Comparison of ENCODE assay signal across 28 cellular contexts in genomic region chr4:179467890-179468289, GRCh38.
"Had no signal": no experiment of that assay in that cellular context is flagged by ENCODE, and none has a peak within 500 bp of the region (broad histone marks: within the 10 kb centered on the region; RNA-seq: fewer than 3 reads in every experiment).

No MANE protein-coding gene starts in this region.

- H3K27ac ChIP-seq: coronary artery, esophagus squamous epithelium, heart right ventricle, neutrophil, pancreas, right lobe of liver, suprapubic skin, transverse colon, upper lobe of right lung, uterus had no signal

- H3K9me3 ChIP-seq: esophagus squamous epithelium, neutrophil, pancreas, right lobe of liver, suprapubic skin, transverse colon, upper lobe of right lung, uterus had no signal

- H3K4me2 ChIP-seq: smooth muscle cell had no signal

- DNase-seq: dermis blood vessel endothelial cell; effector memory CD4-positive, alpha-beta T cell; erythroblast; esophagus squamous epithelium; foreskin melanocyte; glutamatergic neuron; heart right ventricle; hippocampal formation; kidney glomerular epithelial cell; mesenchymal stem cell; naive thymus-derived CD4-positive, alpha-beta T cell; pancreas; right lobe of liver; stimulated activated CD4-positive, alpha-beta T cell treated with anti-CD3 and anti-CD28 coated beads, Interleukin-12 subunit alpha, Interleukin-12 subunit beta, amount 100 ng/mL, for 4 hours; stimulated activated CD4-positive, alpha-beta T cell treated with anti-CD3 and anti-CD28 coated beads, Interleukin-1b, Interleukin-23, amount 100 ng/mL, for 48 hours; stimulated activated CD4-positive, alpha-beta T cell treated with anti-CD3 and anti-CD28 coated beads, Interleukin-4, amount 100 ng/mL, for 1 hour; stimulated activated CD8-positive, alpha-beta memory T cell treated with anti-CD3 and anti-CD28 coated beads, Interleukin-4, amount 100 ng/mL, for 48 hours; stimulated activated naive CD4-positive, alpha-beta T cell; stimulated activated naive CD8-positive, alpha-beta T cell treated with anti-CD3 and anti-CD28 coated beads, Interleukin-15, amount 100 ng/mL, for 72 hours; transverse colon; upper lobe of right lung; uterus had no signal

- H3K36me3 ChIP-seq: esophagus squamous epithelium, heart right ventricle, neutrophil, pancreas, right lobe of liver, suprapubic skin, transverse colon, upper lobe of right lung, uterus had no signal

- H3K27me3 ChIP-seq: esophagus squamous epithelium, heart right ventricle, neutrophil, pancreas, right lobe of liver, suprapubic skin, transverse colon, upper lobe of right lung, uterus had no signal

- H3K4me3 ChIP-seq: coronary artery, esophagus squamous epithelium, heart right ventricle, lung, pancreas, right lobe of liver, smooth muscle cell, suprapubic skin, transverse colon, upper lobe of right lung, uterus had no signal

- ATAC-seq: heart right ventricle; left lobe of liver; naive thymus-derived CD4-positive, alpha-beta T cell; pancreas; right lobe of liver; stimulated activated naive CD8-positive, alpha-beta T cell treated with anti-CD3 and anti-CD28 coated beads, Interleukin-15, amount 100 ng/mL, for 72 hours; upper lobe of right lung had no signal

- H3K4me1 ChIP-seq: esophagus squamous epithelium, heart right ventricle, pancreas, right lobe of liver, suprapubic skin, transverse colon, upper lobe of right lung, uterus had no signal
